In genomic region chr5:42586625-42587024, GRCh38 we compare ENCODE assay signal across 1 cellular context.
TF ChIP-seq lines count a peak whose summit lies in the region.

No MANE protein-coding gene starts in this region.

TF ChIP-seq in GM23338, 12 proteins besides CTCF, POLR2A, EP300 and RAD21 (continued from another document):
- TF ChIP-seq ETS1 (IDR thresholded peaks at IDR 0.05) (no peak), ZNF114 (CRISPR knock-in tag; IDR thresholded peaks at IDR 0.05) (no peak), ZNF331 (CRISPR knock-in tag; IDR thresholded peaks at IDR 0.05; ENCODE audit: low read depth) (no peak), JUNB (IDR thresholded peaks at IDR 0.05; ENCODE audit: unreplicated experiment) (no peak), STAT1 (IDR thresholded peaks at IDR 0.05; ENCODE audit: unreplicated experiment) (no peak), NANOG (IDR thresholded peaks at IDR 0.05; ENCODE audit: borderline replicate concordance) (no peak), EZH2 (IDR thresholded peaks at IDR 0.05; ENCODE audit: low read depth, unreplicated experiment) (no peak), ZNF462 (CRISPR knock-in tag; IDR thresholded peaks at IDR 0.05) (no peak)
